8 cellular contexts compared by ENCODE assay signal in genomic region chr10:31759816-31760626, GRCh38.
A peak's percentile ranks its signal among the peaks of the same experiment; 100 is the strongest.
DNase-seq lines count a peak whose midpoint lies in the region; ATAC-seq and TF ChIP-seq lines count a peak whose summit lies in the region.

No MANE protein-coding gene starts in this region.

- H3K9me3 Mint-ChIP-seq in T-cell, result no peaks in the 10 kb centered on the region

- peak overlapping the region; percentile 47 for H3K4ac ChIP-seq in trophoblast cell (ENCODE audit: low read depth, low read length)

- H2BK120ac ChIP-seq in trophoblast cell (ENCODE audit: insufficient read depth, low read length, poor library complexity), result peak overlapping the region; percentile 1

- intact Hi-C loops in heart left ventricle (cut with DNase I), result loop anchor here in 8 of 10 donors (1.0 to 10.0 kb wide), 7 partner anchors 51 to 728 kb away; partner anchors contain the start of gene ZNF438 (in 1 of the 8)
- intact Hi-C loops in transverse colon (cut with DNase I; ENCODE audit: low total_unique reads), result loop anchor here (5.0 kb wide), 1 partner anchor 63 kb away; no protein-coding TSS in a partner anchor

- WGBS in heart left ventricle, 4 donors, result 0% methylated on average over 18 to 61 of the region's 61 CpGs
- WGBS in trophoblast cell (ENCODE audit: extremely low coverage, insufficient coverage, insufficient read length), result no CpG with 5 or more reads among the region's 61 CpGs
- WGBS in transverse colon (ENCODE audit: low coverage in 1 of 2), 2 donors, result 0 to 1% methylated on average over 5 to 41 of the region's 61 CpGs

- H2BK5ac ChIP-seq in trophoblast cell (ENCODE audit: low read depth, low read length, poor library complexity), result peak overlapping the region; percentile 39

- no peak overlapping the region for H3K23ac ChIP-seq in trophoblast cell (ENCODE audit: low read length)

- peaks cover 13 to 15% (median 13%) of the 10 kb centered on the region in 3 donors for H3K4me1 Mint-ChIP-seq in T-cell

- no peaks in the 10 kb centered on the region for H3K36me3 ChIP-seq in heart left ventricle
- no peaks in the 10 kb centered on the region for H3K36me3 ChIP-seq in trophoblast cell (ENCODE audit: control insufficient read depth in 1 of 2, insufficient read depth in 2 of 2, low read length in 2 of 2)
- no peaks in the 10 kb centered on the region for H3K36me3 ChIP-seq in transverse colon

- peak overlapping the region; percentile 59 for H3K14ac ChIP-seq in trophoblast cell (ENCODE audit: low read length)

- in situ Hi-C loops in GM13976 (cut with MboI; ENCODE audit: low sequenced_read_pairs, unreplicated experiment) (no loop called here), transverse colon (cut with MboI; ENCODE audit: low pct_ligation_motif_present in 1 of 4, low pct_unique_long_range_greater_than_20kb in 1 of 4, low sequenced_read_pairs in 3 of 4) (loop anchor here in 2 of 4 donors (25.0 kb wide), 2 partner anchors 623 to 973 kb away; no protein-coding TSS in a partner anchor)

- H3K27ac Mint-ChIP-seq in T-cell, result peak overlapping the region; percentile 90 to 97

- H3K9me3 ChIP-seq in heart left ventricle (no peaks in the 10 kb centered on the region), trophoblast cell (ENCODE audit: insufficient read depth, low read depth, low read length) (no peaks in the 10 kb centered on the region), transverse colon (no peaks in the 10 kb centered on the region)

- POLR2A ChIA-PET in T-cell (lab: Charles Lee), result interaction anchor here in 1 of 2 donors (0.6 to 0.7 kb wide), 3 partner anchors 10 to 1379 kb away, joined by 3 to 8 read pairs (median 4); partner anchors contain the start of gene ZNF438

- peak overlapping the region; percentile 85 for H3K4me2 ChIP-seq in trophoblast cell (ENCODE audit: low read length)

- peak; percentile 99 for DNase-seq in GM13976 (ENCODE audit: low spot score)
- DNase-seq in NCI-H146 (lab: John Stamatoyannopoulos, UW), result peak; percentile 99
- peak; percentile 89 to 98 (median 95) for DNase-seq in T-cell
- peak; percentile 99 for DNase-seq in amniotic epithelial cell (ENCODE audit: low read depth)
- peak; percentile 96 to 97 (median 97) for DNase-seq in heart left ventricle
- peak; percentile 93 to 94 for DNase-seq in trophoblast cell
- peak; percentile 96 for DNase-seq in transverse colon

- H3K4me3 Mint-ChIP-seq in T-cell, result peak overlapping the region; percentile 83 to 93 (median 83)

- H3K4me1 ChIP-seq in heart left ventricle (peaks cover 0 to 44% (median 25%) of the 10 kb centered on the region in 12 donors), trophoblast cell (ENCODE audit: control insufficient read depth in 1 of 2, insufficient read depth in 2 of 2, low read length in 2 of 2) (peaks cover 8 to 10% of the 10 kb centered on the region in 2 experiments), transverse colon (peaks cover 10 to 23% (median 16%) of the 10 kb centered on the region in 4 donors)

- no peak overlapping the region for H3K9ac ChIP-seq in trophoblast cell (ENCODE audit: low read length)

- H3K27ac ChIP-seq in heart left ventricle (peak overlapping the region; percentile 91 to 100 (median 98)), trophoblast cell (ENCODE audit: low read depth, low read length) (peak overlapping the region; percentile 30), transverse colon (peak overlapping the region; percentile 92 to 99 (median 96))

- no peak overlapping the region for H2AK5ac ChIP-seq in trophoblast cell (ENCODE audit: low read length)

- TF ChIP-seq CTCF in GM13976 (IDR thresholded peaks at IDR 0.05; ENCODE audit: borderline replicate concordance, control extremely low read depth, extremely low read depth, insufficient read depth, missing control alignments) (no peak), heart left ventricle (IDR thresholded peaks at IDR 0.05) (no peak), transverse colon (IDR thresholded peaks at IDR 0.05) (no peak)

- H3K4me3 ChIP-seq in heart left ventricle (peak overlapping the region; percentile 68 to 98 (median 92)), trophoblast cell (ENCODE audit: low read depth, low read length) (peak overlapping the region; percentile 68), transverse colon (peak overlapping the region; percentile 51 to 84 (median 70))

- peak overlapping the region; percentile 84 for H2AFZ ChIP-seq in trophoblast cell (ENCODE audit: insufficient read depth, low read length, poor library complexity)

- CTCF ChIA-PET in T-cell (lab: Charles Lee), result interaction anchor here in 1 of 2 donors (0.9 to 1.0 kb wide), 2 partner anchors 48 to 1059 kb away, joined by 3 read pairs; no protein-coding TSS in a partner anchor

- no peaks in the 10 kb centered on the region for H3K79me2 ChIP-seq in trophoblast cell (ENCODE audit: control insufficient read depth, insufficient read depth, low read length, poor library complexity)

- no peaks in the 10 kb centered on the region for H3K27me3 Mint-ChIP-seq in T-cell

- ATAC-seq in HG02852 (IDR thresholded peaks at IDR 0.05; ENCODE audit: unreplicated experiment) (peak; percentile 95), T-cell (replicated peaks in 1 of 4) (peak; percentile 93 to 96 (median 95)), heart left ventricle (peak; percentile 95 to 97 (median 97))

- no peaks in the 10 kb centered on the region for H3K36me3 Mint-ChIP-seq in T-cell

- H3K27me3 ChIP-seq in heart left ventricle, result no peaks in the 10 kb centered on the region
- H3K27me3 ChIP-seq in trophoblast cell (ENCODE audit: insufficient read depth, low read length), result no peaks in the 10 kb centered on the region
- H3K27me3 ChIP-seq in transverse colon, result no peaks in the 10 kb centered on the region

- H4K12ac ChIP-seq in trophoblast cell (ENCODE audit: low read depth, low read length), result peak overlapping the region; percentile 69

- peak; percentile 78 to 96 for TF ChIP-seq POLR2A in heart left ventricle (IDR thresholded peaks at IDR 0.05)
- peak; percentile 94 for TF ChIP-seq POLR2A in transverse colon (IDR thresholded peaks at IDR 0.05)

- peaks cover 8% of the 10 kb centered on the region for H3K79me1 ChIP-seq in trophoblast cell (ENCODE audit: low read length)

- peak overlapping the region; percentile 92 for H4K8ac ChIP-seq in trophoblast cell (ENCODE audit: low read depth, low read length)

- peak overlapping the region; percentile 46 for H3K18ac ChIP-seq in trophoblast cell (ENCODE audit: low read length)

- TF ChIP-seq EP300 in transverse colon (IDR thresholded peaks at IDR 0.05; ENCODE audit: low read depth), result no peak

- peak overlapping the region; percentile 79 for H4K91ac ChIP-seq in trophoblast cell (ENCODE audit: low read depth, low read length)

- H2BK12ac ChIP-seq in trophoblast cell (ENCODE audit: low read length), result peak overlapping the region; percentile 65

Comparison
In these comparisons a context has a peak if more than half of its experiments do, and no peak if none do; other contexts are left out.
1. Peak in every context shown above with its lines: DNase-seq, ATAC-seq, H3K4me3 ChIP-seq and H3K27ac ChIP-seq.
2. H3K27ac ChIP-seq: peak in every context shown above with its lines; median percentile 98 in heart left ventricle; 96 in transverse colon; 30 in trophoblast cell.